In the genomic region with DNA sequence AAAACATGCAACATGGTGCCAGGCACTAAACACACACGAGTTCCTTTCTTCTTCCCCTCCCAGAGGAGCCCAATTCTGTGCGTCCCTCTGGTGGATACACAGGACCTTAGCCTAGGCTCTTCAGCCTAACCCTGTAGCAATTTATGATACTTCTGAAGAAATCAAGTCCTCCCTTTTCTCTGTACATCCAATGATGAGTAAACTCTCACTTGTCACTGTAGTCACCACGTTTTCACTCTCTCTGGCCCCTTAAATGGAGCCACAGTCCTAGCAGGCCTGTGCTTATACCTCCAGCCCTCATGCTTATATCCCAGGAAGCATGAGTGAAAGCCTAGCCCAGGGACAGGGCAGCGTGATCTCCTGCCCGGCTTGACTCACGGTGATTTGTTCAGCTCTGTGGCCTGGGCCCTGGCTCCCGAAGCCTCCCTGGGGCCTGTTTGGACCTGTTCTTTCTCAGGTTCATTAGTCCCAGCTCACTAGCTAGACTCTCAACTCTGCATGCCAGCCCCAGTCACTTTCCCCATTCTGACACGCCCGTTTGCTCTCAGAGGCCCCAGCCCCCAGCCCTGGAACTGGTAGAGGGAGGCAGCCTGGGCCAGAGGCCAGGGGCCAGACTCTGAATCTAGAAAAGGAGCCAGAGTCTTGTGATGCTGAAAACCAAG, we compare ENCODE assay signal across 1 cellular context.
TF ChIP-seq lines count a peak whose summit lies in the region.

No MANE protein-coding gene starts in this region.

TF ChIP-seq in HepG2, 621 proteins besides CTCF, POLR2A, EP300 and RAD21:
- TF ChIP-seq ZNF121 (CRISPR knock-in tag; IDR thresholded peaks at IDR 0.05) (peak; percentile 55; the same call in 1 of the 2 replicates), RFX5 (IDR thresholded peaks at IDR 0.05; ENCODE audit: low read depth, low read length) (no peak), SALL1 (CRISPR knock-in tag; IDR thresholded peaks at IDR 0.05) (0 out of 2 replicates have a peak, but pooled peaks have one; percentile 18), ZNF780A (CRISPR knock-in tag; IDR thresholded peaks at IDR 0.05) (no peak), ZNF17 (CRISPR knock-in tag; IDR thresholded peaks at IDR 0.05) (no peak), CCDC6 (CRISPR knock-in tag; IDR thresholded peaks at IDR 0.05) (no peak), HMG20B (CRISPR knock-in tag; conservative IDR thresholded peaks at IDR 0.05) (no peak), ZFX (CRISPR knock-in tag; IDR thresholded peaks at IDR 0.05; ENCODE audit: low read depth) (peak; percentile 45), ZNF501 (CRISPR knock-in tag; IDR thresholded peaks at IDR 0.05) (0 out of 2 replicates have a peak, but pooled peaks have one; percentile 22), HES4 (CRISPR knock-in tag; IDR thresholded peaks at IDR 0.05; ENCODE audit: borderline replicate concordance) (no peak), ATF7-NPFF (CRISPR knock-in tag; IDR thresholded peaks at IDR 0.05; ENCODE audit: low read depth) (no peak), NFATC3 (CRISPR knock-in tag; IDR thresholded peaks at IDR 0.05) (no peak)
- TF ChIP-seq, protein P1, sequence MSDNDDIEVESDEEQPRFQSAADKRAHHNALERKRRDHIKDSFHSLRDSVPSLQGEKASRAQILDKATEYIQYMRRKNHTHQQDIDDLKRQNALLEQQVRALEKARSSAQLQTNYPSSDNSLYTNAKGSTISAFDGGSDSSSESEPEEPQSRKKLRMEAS (IDR thresholded peaks at IDR 0.05) = 0 out of 2 replicates have a peak, but pooled peaks have one; percentile 22
- TF ChIP-seq, protein P2, sequence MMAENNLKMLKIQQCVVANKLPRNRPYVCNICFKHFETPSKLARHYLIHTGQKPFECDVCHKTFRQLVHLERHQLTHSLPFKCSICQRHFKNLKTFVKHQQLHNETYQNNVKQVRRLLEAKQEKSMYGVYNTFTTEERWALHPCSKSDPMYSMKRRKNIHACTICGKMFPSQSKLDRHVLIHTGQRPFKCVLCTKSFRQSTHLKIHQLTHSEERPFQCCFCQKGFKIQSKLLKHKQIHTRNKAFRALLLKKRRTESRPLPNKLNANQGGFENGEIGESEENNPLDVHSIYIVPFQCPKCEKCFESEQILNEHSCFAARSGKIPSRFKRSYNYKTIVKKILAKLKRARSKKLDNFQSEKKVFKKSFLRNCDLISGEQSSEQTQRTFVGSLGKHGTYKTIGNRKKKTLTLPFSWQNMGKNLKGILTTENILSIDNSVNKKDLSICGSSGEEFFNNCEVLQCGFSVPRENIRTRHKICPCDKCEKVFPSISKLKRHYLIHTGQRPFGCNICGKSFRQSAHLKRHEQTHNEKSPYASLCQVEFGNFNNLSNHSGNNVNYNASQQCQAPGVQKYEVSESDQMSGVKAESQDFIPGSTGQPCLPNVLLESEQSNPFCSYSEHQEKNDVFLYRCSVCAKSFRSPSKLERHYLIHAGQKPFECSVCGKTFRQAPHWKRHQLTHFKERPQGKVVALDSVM (CRISPR knock-in tag; IDR thresholded peaks at IDR 0.05) = peak; percentile 88
- TF ChIP-seq, protein P3, sequence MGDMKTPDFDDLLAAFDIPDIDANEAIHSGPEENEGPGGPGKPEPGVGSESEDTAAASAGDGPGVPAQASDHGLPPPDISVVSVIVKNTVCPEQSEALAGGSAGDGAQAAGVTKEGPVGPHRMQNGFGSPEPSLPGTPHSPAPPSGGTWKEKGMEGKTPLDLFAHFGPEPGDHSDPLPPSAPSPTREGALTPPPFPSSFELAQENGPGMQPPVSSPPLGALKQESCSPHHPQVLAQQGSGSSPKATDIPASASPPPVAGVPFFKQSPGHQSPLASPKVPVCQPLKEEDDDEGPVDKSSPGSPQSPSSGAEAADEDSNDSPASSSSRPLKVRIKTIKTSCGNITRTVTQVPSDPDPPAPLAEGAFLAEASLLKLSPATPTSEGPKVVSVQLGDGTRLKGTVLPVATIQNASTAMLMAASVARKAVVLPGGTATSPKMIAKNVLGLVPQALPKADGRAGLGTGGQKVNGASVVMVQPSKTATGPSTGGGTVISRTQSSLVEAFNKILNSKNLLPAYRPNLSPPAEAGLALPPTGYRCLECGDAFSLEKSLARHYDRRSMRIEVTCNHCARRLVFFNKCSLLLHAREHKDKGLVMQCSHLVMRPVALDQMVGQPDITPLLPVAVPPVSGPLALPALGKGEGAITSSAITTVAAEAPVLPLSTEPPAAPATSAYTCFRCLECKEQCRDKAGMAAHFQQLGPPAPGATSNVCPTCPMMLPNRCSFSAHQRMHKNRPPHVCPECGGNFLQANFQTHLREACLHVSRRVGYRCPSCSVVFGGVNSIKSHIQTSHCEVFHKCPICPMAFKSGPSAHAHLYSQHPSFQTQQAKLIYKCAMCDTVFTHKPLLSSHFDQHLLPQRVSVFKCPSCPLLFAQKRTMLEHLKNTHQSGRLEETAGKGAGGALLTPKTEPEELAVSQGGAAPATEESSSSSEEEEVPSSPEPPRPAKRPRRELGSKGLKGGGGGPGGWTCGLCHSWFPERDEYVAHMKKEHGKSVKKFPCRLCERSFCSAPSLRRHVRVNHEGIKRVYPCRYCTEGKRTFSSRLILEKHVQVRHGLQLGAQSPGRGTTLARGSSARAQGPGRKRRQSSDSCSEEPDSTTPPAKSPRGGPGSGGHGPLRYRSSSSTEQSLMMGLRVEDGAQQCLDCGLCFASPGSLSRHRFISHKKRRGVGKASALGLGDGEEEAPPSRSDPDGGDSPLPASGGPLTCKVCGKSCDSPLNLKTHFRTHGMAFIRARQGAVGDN (CRISPR knock-in tag; IDR thresholded peaks at IDR 0.05) = peak; percentile 48
